Comparison of ENCODE assay signal across 30 cellular contexts in genomic region chr2:32933756-32934095, GRCh38.
"Had no signal": no experiment of that assay in that cellular context is flagged by ENCODE, and none has a peak within 500 bp of the region (broad histone marks: within the 10 kb centered on the region; RNA-seq: fewer than 3 reads in every experiment).

No MANE protein-coding gene starts in this region.

- H3K4me3 ChIP-seq: Peyer's patch, SJSA1 had no signal

- H3K27me3 ChIP-seq: Peyer's patch, SJSA1 had no signal

- H3K9ac ChIP-seq: KMS-11 had no signal

- H3K4me1 ChIP-seq: Peyer's patch had no signal

- H3K9me3 ChIP-seq: Peyer's patch, SJSA1 had no signal

- H3K4me2 ChIP-seq: KMS-11 had no signal

- ATAC-seq: PC-3, T-cell had no signal

- H3K36me3 ChIP-seq: Peyer's patch, SJSA1 had no signal

- DNase-seq: Karpas-422, MM.1S, MV-4-11, NCI-H1092, NCI-H1105 treated with DMSO at 0.1 percent for 48 hours, NCI-H1417, NCI-H1436, NCI-H146, NCI-H1694, NCI-H187, NCI-H1930, NCI-H2029 treated with DMSO at 0.1 percent for 48 hours, NCI-H2081 treated with DMSO at 0.1 percent for 48 hours, NCI-H2107, NCI-H2171, NCI-H226, NCI-H446 treated with DMSO at 0.1 percent for 48 hours, NCI-H510A, NCI-H524, NCI-H526, NCI-H748 treated with DMSO at 0.1 percent for 48 hours, NCI-H82, Peyer's patch, Right ventricle myocardium superior, RPMI8226, SHP77 treated with DMSO at 0.1 percent for 48 hours, T-cell had no signal

- H3K27ac ChIP-seq: KMS-11, Peyer's patch, SJSA1 had no signal
